In the genomic region with DNA sequence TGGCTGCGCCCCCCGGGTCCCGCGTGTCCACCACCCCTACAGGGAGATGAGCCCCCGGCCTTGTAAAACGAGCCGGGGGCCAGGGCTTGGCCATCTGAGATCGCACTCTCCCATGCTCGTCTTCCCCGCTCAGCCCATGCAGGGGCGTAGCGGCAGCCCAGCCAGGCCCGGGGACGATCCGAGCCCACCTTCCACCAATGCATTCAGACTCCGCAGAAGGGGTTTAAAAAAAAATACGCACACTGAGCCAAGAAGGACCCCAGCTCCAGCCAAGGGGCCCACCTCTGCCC, we compare ENCODE assay signal across 1 cellular context.
TF ChIP-seq lines count a peak whose summit lies in the region.

No MANE protein-coding gene starts in this region.

TF ChIP-seq in HepG2, 621 proteins besides CTCF, POLR2A, EP300 and RAD21 (continued from another document and continues in another):
- TF ChIP-seq ATF3 (CRISPR knock-in tag; IDR thresholded peaks at IDR 0.05) (peak; percentile 37; the same call in 1 of the 2 replicates), ZFP41 (CRISPR knock-in tag; IDR thresholded peaks at IDR 0.05; ENCODE audit: borderline replicate concordance) (no peak), ZSCAN21 (CRISPR knock-in tag; IDR thresholded peaks at IDR 0.05; ENCODE audit: borderline replicate concordance) (peak; percentile 45; the same call in 1 of the 2 replicates), REST (IDR thresholded peaks at IDR 0.05; ENCODE audit: borderline replicate concordance in 1 of 2, low read depth in 1 of 2, low read length in 2 of 2) (no peak), KMT2A (CRISPR knock-in tag; IDR thresholded peaks at IDR 0.05) (peak; percentile 19; the same call in 1 of the 2 replicates), LRRFIP1 (CRISPR knock-in tag; conservative IDR thresholded peaks at IDR 0.05) (no peak), ZBTB8A (CRISPR knock-in tag; IDR thresholded peaks at IDR 0.05; ENCODE audit: borderline replicate concordance, low read depth) (no peak; the same call in 1 of the 2 replicates), ZNF572 (CRISPR knock-in tag; IDR thresholded peaks at IDR 0.05) (peak; percentile 99), PAX8 (CRISPR knock-in tag; IDR thresholded peaks at IDR 0.05; ENCODE audit: borderline replicate concordance) (0 out of 2 replicates have a peak, but pooled peaks have one; percentile 81), NFE2 (CRISPR knock-in tag; IDR thresholded peaks at IDR 0.05) (no peak), MIXL1 (CRISPR knock-in tag; IDR thresholded peaks at IDR 0.05) (no peak), HOXA7 (CRISPR knock-in tag; IDR thresholded peaks at IDR 0.05) (no peak), TOE1 (CRISPR knock-in tag; IDR thresholded peaks at IDR 0.05) (no peak), ZUFSP (CRISPR knock-in tag; IDR thresholded peaks at IDR 0.05; ENCODE audit: borderline replicate concordance) (no peak), EEA1 (CRISPR knock-in tag; IDR thresholded peaks at IDR 0.05; ENCODE audit: borderline replicate concordance) (no peak), MLX (CRISPR knock-in tag; IDR thresholded peaks at IDR 0.05) (no peak), NFYC (CRISPR knock-in tag; IDR thresholded peaks at IDR 0.05) (no peak), ZNF282 (IDR thresholded peaks at IDR 0.05; ENCODE audit: partially characterized antibody) (no peak), ISL2 (CRISPR knock-in tag; IDR thresholded peaks at IDR 0.05) (no peak), STAG1 (CRISPR knock-in tag; IDR thresholded peaks at IDR 0.05) (no peak), ZNF784 (CRISPR knock-in tag; IDR thresholded peaks at IDR 0.05; ENCODE audit: borderline replicate concordance) (no peak), ZNF205 (CRISPR knock-in tag; IDR thresholded peaks at IDR 0.05) (0 out of 2 replicates have a peak, but pooled peaks have one; percentile 74), NCOR1 (IDR thresholded peaks at IDR 0.05; ENCODE audit: borderline replicate concordance, low read length) (no peak), SUZ12 (IDR thresholded peaks at IDR 0.05; ENCODE audit: low read depth, low read length) (no peak), ZNF44 (CRISPR knock-in tag; IDR thresholded peaks at IDR 0.05) (no peak), NBN (conservative IDR thresholded peaks at IDR 0.05) (no peak), ZFP62 (CRISPR knock-in tag; IDR thresholded peaks at IDR 0.05) (no peak), ZBTB26 (CRISPR knock-in tag; IDR thresholded peaks at IDR 0.05; ENCODE audit: borderline replicate concordance) (0 out of 2 replicates have a peak, but pooled peaks have one; percentile 63), PRMT3 (CRISPR knock-in tag; IDR thresholded peaks at IDR 0.05; ENCODE audit: borderline replicate concordance, low read depth) (0 out of 2 replicates have a peak, but pooled peaks have one; percentile 53), MTF2 (CRISPR knock-in tag; IDR thresholded peaks at IDR 0.05; ENCODE audit: borderline replicate concordance) (no peak), NR1H2 (CRISPR knock-in tag; IDR thresholded peaks at IDR 0.05; ENCODE audit: borderline replicate concordance, low read depth) (no peak), PCBP2 (optimal IDR thresholded peaks at IDR 0.05; ENCODE audit: low read depth, low read length, poor library complexity, severe bottlenecking) (no peak), TFDP2 (CRISPR knock-in tag; IDR thresholded peaks at IDR 0.05) (no peak), ZNF747 (CRISPR knock-in tag; IDR thresholded peaks at IDR 0.05; ENCODE audit: borderline replicate concordance) (no peak), TBX3 (IDR thresholded peaks at IDR 0.05; ENCODE audit: borderline replicate concordance) (no peak), JUN (CRISPR knock-in tag; IDR thresholded peaks at IDR 0.05) (no peak), ZSCAN30 (CRISPR knock-in tag; IDR thresholded peaks at IDR 0.05) (peak; percentile 18; the same call in 1 of the 2 replicates), SRSF1 (optimal IDR thresholded peaks at IDR 0.05; ENCODE audit: low read depth, low read length) (peak; percentile 67), RBM22 (optimal IDR thresholded peaks at IDR 0.05; ENCODE audit: low read length) (no peak), MAF1 (CRISPR knock-in tag; IDR thresholded peaks at IDR 0.05; ENCODE audit: borderline replicate concordance) (no peak), ZNF614 (CRISPR knock-in tag; IDR thresholded peaks at IDR 0.05; ENCODE audit: borderline replicate concordance) (no peak)
- TF ChIP-seq, protein P1, sequence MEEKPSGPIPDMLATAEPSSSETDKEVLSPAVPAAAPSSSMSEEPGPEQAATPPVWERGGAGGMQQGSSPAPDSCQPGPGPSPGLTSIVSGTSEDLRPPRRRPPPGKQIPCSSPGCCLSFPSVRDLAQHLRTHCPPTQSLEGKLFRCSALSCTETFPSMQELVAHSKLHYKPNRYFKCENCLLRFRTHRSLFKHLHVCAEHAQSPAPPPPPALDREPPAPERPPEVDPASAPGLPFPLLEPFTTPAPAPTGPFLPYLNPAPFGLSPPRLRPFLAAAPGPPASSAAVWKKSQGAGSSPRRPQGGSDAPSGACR (CRISPR knock-in tag; IDR thresholded peaks at IDR 0.05): no peak
- TF ChIP-seq, protein P2, sequence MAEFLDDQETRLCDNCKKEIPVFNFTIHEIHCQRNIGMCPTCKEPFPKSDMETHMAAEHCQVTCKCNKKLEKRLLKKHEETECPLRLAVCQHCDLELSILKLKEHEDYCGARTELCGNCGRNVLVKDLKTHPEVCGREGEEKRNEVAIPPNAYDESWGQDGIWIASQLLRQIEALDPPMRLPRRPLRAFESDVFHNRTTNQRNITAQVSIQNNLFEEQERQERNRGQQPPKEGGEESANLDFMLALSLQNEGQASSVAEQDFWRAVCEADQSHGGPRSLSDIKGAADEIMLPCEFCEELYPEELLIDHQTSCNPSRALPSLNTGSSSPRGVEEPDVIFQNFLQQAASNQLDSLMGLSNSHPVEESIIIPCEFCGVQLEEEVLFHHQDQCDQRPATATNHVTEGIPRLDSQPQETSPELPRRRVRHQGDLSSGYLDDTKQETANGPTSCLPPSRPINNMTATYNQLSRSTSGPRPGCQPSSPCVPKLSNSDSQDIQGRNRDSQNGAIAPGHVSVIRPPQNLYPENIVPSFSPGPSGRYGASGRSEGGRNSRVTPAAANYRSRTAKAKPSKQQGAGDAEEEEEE (CRISPR knock-in tag; IDR thresholded peaks at IDR 0.05; ENCODE audit: borderline replicate concordance): no peak
- TF ChIP-seq, protein P3, sequence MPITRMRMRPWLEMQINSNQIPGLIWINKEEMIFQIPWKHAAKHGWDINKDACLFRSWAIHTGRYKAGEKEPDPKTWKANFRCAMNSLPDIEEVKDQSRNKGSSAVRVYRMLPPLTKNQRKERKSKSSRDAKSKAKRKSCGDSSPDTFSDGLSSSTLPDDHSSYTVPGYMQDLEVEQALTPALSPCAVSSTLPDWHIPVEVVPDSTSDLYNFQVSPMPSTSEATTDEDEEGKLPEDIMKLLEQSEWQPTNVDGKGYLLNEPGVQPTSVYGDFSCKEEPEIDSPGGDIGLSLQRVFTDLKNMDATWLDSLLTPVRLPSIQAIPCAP (CRISPR knock-in tag; IDR thresholded peaks at IDR 0.05; ENCODE audit: low read depth): no peak
- TF ChIP-seq, protein P4, sequence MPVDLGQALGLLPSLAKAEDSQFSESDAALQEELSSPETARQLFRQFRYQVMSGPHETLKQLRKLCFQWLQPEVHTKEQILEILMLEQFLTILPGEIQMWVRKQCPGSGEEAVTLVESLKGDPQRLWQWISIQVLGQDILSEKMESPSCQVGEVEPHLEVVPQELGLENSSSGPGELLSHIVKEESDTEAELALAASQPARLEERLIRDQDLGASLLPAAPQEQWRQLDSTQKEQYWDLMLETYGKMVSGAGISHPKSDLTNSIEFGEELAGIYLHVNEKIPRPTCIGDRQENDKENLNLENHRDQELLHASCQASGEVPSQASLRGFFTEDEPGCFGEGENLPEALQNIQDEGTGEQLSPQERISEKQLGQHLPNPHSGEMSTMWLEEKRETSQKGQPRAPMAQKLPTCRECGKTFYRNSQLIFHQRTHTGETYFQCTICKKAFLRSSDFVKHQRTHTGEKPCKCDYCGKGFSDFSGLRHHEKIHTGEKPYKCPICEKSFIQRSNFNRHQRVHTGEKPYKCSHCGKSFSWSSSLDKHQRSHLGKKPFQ (CRISPR knock-in tag; IDR thresholded peaks at IDR 0.05; ENCODE audit: insufficient replicate concordance): peak; percentile 42
